In the genomic region with DNA sequence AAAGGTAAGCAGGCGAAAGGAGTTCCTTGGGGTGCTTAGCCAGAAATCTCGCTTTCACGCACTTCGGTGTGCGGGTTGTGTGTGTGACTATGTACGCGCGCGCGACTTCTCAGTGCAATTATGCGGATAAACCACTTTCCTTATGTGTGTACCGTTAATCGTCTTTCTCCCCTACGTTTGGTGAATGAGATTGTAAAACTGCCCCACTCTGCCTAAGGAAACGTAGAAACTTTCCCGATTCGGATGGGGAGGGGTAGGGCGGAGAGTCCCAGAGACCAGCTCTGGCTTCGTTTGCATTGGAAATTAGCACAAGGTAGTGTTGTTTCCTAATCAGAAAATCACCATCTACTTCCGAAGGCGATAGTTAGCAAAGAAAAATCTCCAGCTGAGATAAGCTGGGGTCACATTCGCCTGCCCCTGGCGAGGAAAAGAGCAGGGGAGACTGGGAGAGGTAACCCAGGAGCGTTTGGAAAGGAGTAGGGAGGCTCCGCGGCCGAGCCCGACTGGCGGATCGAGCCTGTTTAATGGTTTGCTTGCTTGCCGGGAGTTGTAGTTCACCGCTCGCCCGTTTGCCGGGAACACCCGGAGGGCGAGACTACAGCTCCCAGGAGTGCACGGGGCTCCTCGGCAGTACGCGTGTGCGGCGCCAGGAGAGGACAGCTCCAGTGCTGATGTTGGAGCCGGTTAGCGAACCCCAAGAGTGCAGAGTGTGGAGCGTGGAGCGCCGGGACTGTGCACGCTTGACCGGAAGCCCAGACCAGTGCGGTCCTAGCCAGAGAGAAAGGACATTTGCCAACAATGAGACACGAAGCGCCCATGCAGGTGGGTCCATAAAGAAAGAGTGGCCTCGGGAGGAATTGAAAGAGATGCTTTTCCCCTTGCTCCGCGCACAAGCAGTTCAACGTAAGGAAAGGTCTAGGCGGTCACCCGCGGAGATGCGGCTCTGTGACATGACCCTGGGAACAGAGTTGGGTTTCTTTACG, we compare ENCODE assay signal across 8 cellular contexts. TPM values are rescaled to one million over a fixed set of nuclear protein-coding genes. Genes with fewer than 3 reads are reported as not detected.
DNase-seq lines count a peak whose midpoint lies in the region; ATAC-seq and TF ChIP-seq lines count a peak whose summit lies in the region.

A gene with protein sequence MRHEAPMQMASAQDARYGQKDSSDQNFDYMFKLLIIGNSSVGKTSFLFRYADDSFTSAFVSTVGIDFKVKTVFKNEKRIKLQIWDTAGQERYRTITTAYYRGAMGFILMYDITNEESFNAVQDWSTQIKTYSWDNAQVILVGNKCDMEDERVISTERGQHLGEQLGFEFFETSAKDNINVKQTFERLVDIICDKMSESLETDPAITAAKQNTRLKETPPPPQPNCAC (plus strand): TSS at position 665 of the 983 bp plus-strand sequence. CDS start 134 bp downstream, at position 799.

- CTCF ChIA-PET in IMR-90 (lab: Yijun Ruan, JAX): no interaction called here
- CTCF ChIA-PET in OCI-LY7 (lab: Charles Lee; ENCODE audit: unreplicated experiment): no interaction called here

- POLR2A ChIA-PET in IMR-90 (lab: Charles Lee; ENCODE audit: unreplicated experiment): no interaction called here
- POLR2A ChIA-PET in OCI-LY7 (lab: Charles Lee): no interaction called here

- no peak within 1 kb of the TSS for H3K4ac ChIP-seq in IMR-90 (ENCODE audit: low read depth, low read length)

- no peak within 1 kb of the TSS for H4K5ac ChIP-seq in IMR-90 (ENCODE audit: low read depth, low read length)

- BruUV-seq in IMR-90 (replicated peaks; lab: Mats Ljungman, UMichigan) (no TSS peak), OCI-LY7 (replicated peaks; lab: Mats Ljungman, UMichigan) (no TSS peak)

- H3K27me3 ChIP-seq in IMR-90 (ENCODE audit: control insufficient read depth, insufficient read depth, low read length) (no peaks in the 10 kb centered on the region), adipocyte (replicated peaks; ENCODE audit: control insufficient read depth, insufficient read depth, low read length) (peaks cover 15% of the 10 kb centered on the region), transverse colon (peaks cover 48% of the 10 kb centered on the region)

- peak; percentile 97 for DNase-seq in ELF-1 (ENCODE audit: low read depth, low spot score)
- DNase-seq in IMR-90: peak; percentile 90
- no peak for DNase-seq in OCI-LY7 (ENCODE audit: low spot score)
- peak; percentile 97 for DNase-seq in adipocyte (ENCODE audit: low read depth)
- peak; percentile 97 for DNase-seq in Right ventricle myocardium inferior (ENCODE audit: missing footprints)
- DNase-seq in non-pigmented ciliary epithelial cell (ENCODE audit: low read depth): peak; percentile 81
- DNase-seq in transverse colon: peak; percentile 90

- TF ChIP-seq POLR2A in IMR-90 (IDR thresholded peaks at IDR 0.05; ENCODE audit: low read depth, low read length): no peak
- no peak for TF ChIP-seq POLR2A in transverse colon (IDR thresholded peaks at IDR 0.05)

- no peak within 1 kb of the TSS for H3K27ac ChIP-seq in IMR-90 (ENCODE audit: insufficient read depth, low read length)
- no peak within 1 kb of the TSS for H3K27ac ChIP-seq in OCI-LY7 (ENCODE audit: low read depth, low read length, poor library complexity, severe bottlenecking)
- H3K27ac ChIP-seq in transverse colon: no peak within 1 kb of the TSS

- no peak within 1 kb of the TSS for H2BK5ac ChIP-seq in IMR-90 (ENCODE audit: low read depth, low read length, poor library complexity, severe bottlenecking)

- H4K8ac ChIP-seq in IMR-90 (ENCODE audit: low read depth in 2 of 2, low read length in 2 of 2): no peak within 1 kb of the TSS

- H3K9me2 ChIP-seq in OCI-LY7 (ENCODE audit: insufficient read depth, low read length): no peaks in the 10 kb centered on the region

- dilution Hi-C loops in IMR-90 (cut with HindIII; ENCODE audit: low sequenced_read_pairs, unreplicated experiment): no loop called here

- H4K91ac ChIP-seq in IMR-90 (ENCODE audit: insufficient read depth, low read depth, low read length): no peak within 1 kb of the TSS

- intact Hi-C loops in IMR-90 (cut with micrococcal nuclease): no loop called here
- intact Hi-C loops in OCI-LY7 (cut with micrococcal nuclease; ENCODE audit: unreplicated experiment): no loop called here
- intact Hi-C loops in Right ventricle myocardium inferior (cut with DNase I): no loop called here
- intact Hi-C loops in transverse colon (cut with DNase I; ENCODE audit: low total_unique reads): no loop called here

- no peaks in the 10 kb centered on the region for H3K79me2 ChIP-seq in OCI-LY7 (ENCODE audit: insufficient read depth, low read depth, low read length)

- no peak within 1 kb of the TSS for H2AK5ac ChIP-seq in IMR-90 (ENCODE audit: low read depth, low read length)

- H3K9ac ChIP-seq in IMR-90 (ENCODE audit: low read depth, low read length) (no peak within 1 kb of the TSS), adipocyte (ENCODE audit: low read length) (peak within 1 kb of the TSS; percentile 36)

- H2BK15ac ChIP-seq in IMR-90 (ENCODE audit: low read depth, low read length): no peak within 1 kb of the TSS

- no peak for TF ChIP-seq CTCF in IMR-90 (conservative IDR thresholded peaks at IDR 0.05; ENCODE audit: low read depth, low read length)
- no peak for TF ChIP-seq CTCF in OCI-LY7 (conservative IDR thresholded peaks at IDR 0.05; ENCODE audit: low read length)
- peak in 3 of 5 experiments; percentile 5 to 49 (median 32) for TF ChIP-seq CTCF in transverse colon (IDR thresholded peaks at IDR 0.05)

- 0% methylated on average over 27 of the region's 62 CpGs; no CpG with 5 or more reads in 1 of the 2 experiments for WGBS in IMR-90 (ENCODE audit: extremely low coverage in 2 of 2, insufficient read length in 1 of 2), 2 experiments
- WGBS in transverse colon (ENCODE audit: low coverage in 1 of 2), 2 donors: 1% methylated on average over 62 of the region's 62 CpGs; no CpG with 5 or more reads in 1 of the 2 donors

- H4K20me1 ChIP-seq in IMR-90 (ENCODE audit: insufficient read depth, low read length): no peaks in the 10 kb centered on the region
- H4K20me1 ChIP-seq in OCI-LY7 (ENCODE audit: insufficient read depth, low read length): no peaks in the 10 kb centered on the region

- H3K23ac ChIP-seq in IMR-90 (ENCODE audit: low read depth, low read length): no peak within 1 kb of the TSS

- peak; percentile 100 for ATAC-seq in GM21737 (IDR thresholded peaks at IDR 0.05; ENCODE audit: unreplicated experiment)
- ATAC-seq in IMR-90 (ENCODE audit: low read depth): peak; percentile 100
- peak; percentile 100 for ATAC-seq in Right ventricle myocardium inferior

- no peak for TF ChIP-seq EP300 in transverse colon (IDR thresholded peaks at IDR 0.05; ENCODE audit: low read depth)

- H3K36me3 ChIP-seq in IMR-90 (ENCODE audit: control insufficient read depth, insufficient read depth, low read length) (no peaks in the 10 kb centered on the region), OCI-LY7 (ENCODE audit: insufficient read depth, low read length) (no peaks in the 10 kb centered on the region), adipocyte (ENCODE audit: control insufficient read depth, insufficient read depth, low read length, severe bottlenecking) (no peaks in the 10 kb centered on the region), transverse colon (no peaks in the 10 kb centered on the region)

- H2BK120ac ChIP-seq in IMR-90 (ENCODE audit: low read depth, low read length): no peak within 1 kb of the TSS

- H3K18ac ChIP-seq in IMR-90 (ENCODE audit: low read depth, low read length): no peak within 1 kb of the TSS

- no peak within 1 kb of the TSS for H2BK20ac ChIP-seq in IMR-90 (ENCODE audit: low read depth, low read length)

- H2AFZ ChIP-seq in IMR-90 (replicated peaks; ENCODE audit: low read length, poor library complexity): peak within 1 kb of the TSS; percentile 91
- H2AFZ ChIP-seq in OCI-LY7 (ENCODE audit: low read length): no peak within 1 kb of the TSS

- no peak within 1 kb of the TSS for H3K56ac ChIP-seq in IMR-90 (ENCODE audit: extremely low read depth, insufficient read depth, low read length)

- TF ChIP-seq RAD21 in IMR-90 (IDR thresholded peaks at IDR 0.05; ENCODE audit: low read length): no peak

- no peaks in the 10 kb centered on the region for H3K79me1 ChIP-seq in IMR-90 (ENCODE audit: low read depth in 1 of 2, low read length in 2 of 2)

- H3K14ac ChIP-seq in IMR-90 (replicated peaks; ENCODE audit: low read depth, low read length): no peak within 1 kb of the TSS

- H3K4me3 ChIP-seq in IMR-90 (ENCODE audit: insufficient read depth, low read depth, low read length) (peak within 1 kb of the TSS; percentile 53), OCI-LY7 (ENCODE audit: low read depth, low read length, poor library complexity, severe bottlenecking) (no peak within 1 kb of the TSS), adipocyte (ENCODE audit: low read length) (peak within 1 kb of the TSS; percentile 79), transverse colon (peak within 1 kb of the TSS; percentile 15 to 58 (median 38))

- H3K9me3 ChIP-seq in IMR-90 (ENCODE audit: control insufficient read depth, insufficient read depth, low read length) (no peaks in the 10 kb centered on the region), OCI-LY7 (ENCODE audit: low read length) (no peaks in the 10 kb centered on the region), adipocyte (ENCODE audit: control insufficient read depth, low read length) (no peaks in the 10 kb centered on the region), transverse colon (no peaks in the 10 kb centered on the region)

- in situ Hi-C loops in IMR-90 (cut with MboI; ENCODE audit: low sequenced_read_pairs) (no loop called here), transverse colon (cut with MboI; ENCODE audit: low pct_ligation_motif_present in 1 of 4, low pct_unique_long_range_greater_than_20kb in 1 of 4, low sequenced_read_pairs in 3 of 4) (no loop called here)

- H2AK9ac ChIP-seq in IMR-90 (replicated peaks; ENCODE audit: low read depth, low read length, poor library complexity): peak within 1 kb of the TSS; percentile 18

- H3K4me1 ChIP-seq in IMR-90 (ENCODE audit: control insufficient read depth, insufficient read depth, low read length) (no peaks in the 10 kb centered on the region), OCI-LY7 (ENCODE audit: insufficient read depth, low read length, poor library complexity, severe bottlenecking) (no peaks in the 10 kb centered on the region), adipocyte (ENCODE audit: control insufficient read depth, insufficient read depth, low read length) (peaks cover 5% of the 10 kb centered on the region), transverse colon (peaks cover 0 to 17% (median 11%) of the 10 kb centered on the region in 4 donors)

- H3K4me2 ChIP-seq in IMR-90 (ENCODE audit: low read depth, low read length) (peak within 1 kb of the TSS; percentile 92), OCI-LY7 (ENCODE audit: low read length) (peak within 1 kb of the TSS; percentile 20; the same call in 1 of the 2 replicates)

- H3K9me1 ChIP-seq in IMR-90 (ENCODE audit: insufficient read depth, low read length): 0 out of 2 replicates have a peak, but pooled peaks cover 5% of the 10 kb centered on the region

RNA-seq across cellular contexts. Expression of the gene that starts here (rescaled TPM):
- total RNA-seq in IMR-90 (2012; rRNA removed) (not detected in 2 replicates), OCI-LY7 (2022) (not detected in 2 replicates), Right ventricle myocardium inferior (0.92 TPM), transverse colon (under 1 TPM; 0.20 to 0.75 (median 0.51) TPM)
- polyA plus RNA-seq in IMR-90 (2012; rRNA removed): not detected in 2 replicates
- not detected in 2 replicates for polyA plus RNA-seq in IMR-90 (2012; cell fraction: cytosol; rRNA removed)
- polyA plus RNA-seq in IMR-90 (2012; cell fraction: nucleus; rRNA removed; ENCODE audit: low replicate concordance): not detected in 2 replicates
- total RNA-seq in OCI-LY7 (2014; rRNA removed; shearing (Covaris generic)): not detected in 2 replicates

Comparison
In these comparisons a context has a peak if more than half of its experiments do, and no peak if none do; other contexts are left out.
1. Peak in DNase-seq, ATAC-seq, H3K4me3 ChIP-seq and H3K4me2 ChIP-seq in IMR-90; RNA of the gene not detected or under 1 TPM.
2. Peak in DNase-seq and ATAC-seq in Right ventricle myocardium inferior; RNA of the gene not detected or under 1 TPM.
3. Peak in DNase-seq and H3K4me3 ChIP-seq in transverse colon; RNA of the gene not detected or under 1 TPM.
4. CTCF ChIP-seq: peak in transverse colon (3 of 5); none in IMR-90 (single experiment) and OCI-LY7 (single experiment).
5. Peak in every context shown above with its lines, with median percentiles within 50 percentile points of each other: ATAC-seq.